9 cellular contexts compared by ENCODE assay signal in genomic region chr3:38960953-38961622, GRCh38.
DNase-seq lines count a peak whose midpoint lies in the region; ATAC-seq and TF ChIP-seq lines count a peak whose summit lies in the region.
"Had no signal": no experiment of that assay in that cellular context is flagged by ENCODE, and none has a peak within 500 bp of the region (broad histone marks: within the 10 kb centered on the region; RNA-seq: fewer than 3 reads in every experiment).

No MANE protein-coding gene starts in this region.

- no peaks in the 10 kb centered on the region for H3K27me3 ChIP-seq in H7 (ENCODE audit: control insufficient read depth, insufficient read depth, low read length)
- peaks cover 0 to 3% (median 0%) of the 10 kb centered on the region in 7 donors for H3K27me3 ChIP-seq in heart right ventricle
- H3K27me3 ChIP-seq in smooth muscle cell (ENCODE audit: low read depth), result no peaks in the 10 kb centered on the region

- no peak overlapping the region for H2AFZ ChIP-seq in smooth muscle cell (ENCODE audit: low read depth)

- H3K36me3 Mint-ChIP-seq in activated naive CD4-positive, alpha-beta T cell treated with anti-CD3 and anti-CD28 coated beads for 36 hours (ENCODE audit: low read depth), result no peaks in the 10 kb centered on the region

- no peak overlapping the region for H3K4me3 Mint-ChIP-seq in activated naive CD4-positive, alpha-beta T cell treated with anti-CD3 and anti-CD28 coated beads for 36 hours
- H3K4me3 Mint-ChIP-seq: T-helper 1 cell treated with Interleukin-12 subunit alpha and Interleukin-12 subunit beta and Interleukin-4 antibody, amounts not matched to agents 30 μg/mL and 1 μg/mL, for 36 hours had no signal

- WGBS in heart right ventricle, 2 donors, result 6 to 16% methylated on average over 5 of the region's 5 CpGs
- 13% methylated on average over 5 of the region's 5 CpGs for WGBS in smooth muscle cell (ENCODE audit: low lambda C conversion rate)

- peak; percentile 61 for DNase-seq in DMS153 (lab: John Stamatoyannopoulos, UW)
- peak; percentile 67 for DNase-seq in H7
- DNase-seq in NCI-H524 (lab: John Stamatoyannopoulos, UW), result peak; percentile 60 to 69
- peak; percentile 54 for DNase-seq in activated naive CD4-positive, alpha-beta T cell treated with anti-CD3 and anti-CD28 coated beads for 36 hours
- peak in 1 of 2 donors; percentile 28 for DNase-seq in heart right ventricle
- no peak for DNase-seq in smooth muscle cell (lab: John Stamatoyannopoulos, UW; ENCODE audit: unreplicated experiment)
- no peak for DNase-seq in cerebellum (ENCODE audit: low spot score)
- no peak for DNase-seq in activated effector memory CD4-positive, alpha-beta T cell treated with anti-CD3 and anti-CD28 coated beads, Interleukin-2, amount 50 U/mL, for 16 hours

- H3K9me3 ChIP-seq in heart right ventricle, result no peaks in the 10 kb centered on the region
- H3K9me3 ChIP-seq in smooth muscle cell (replicated peaks; ENCODE audit: low read depth), result no peaks in the 10 kb centered on the region

- H3K36me3 ChIP-seq in H7 (replicated peaks; ENCODE audit: control insufficient read depth, insufficient read depth, low read length) (no peaks in the 10 kb centered on the region), heart right ventricle (no peaks in the 10 kb centered on the region), smooth muscle cell (ENCODE audit: low read depth) (no peaks in the 10 kb centered on the region)

- ATAC-seq in heart right ventricle, result peak in 6 of 8 donors; percentile 55 to 79 (median 64)

- H3K4me1 Mint-ChIP-seq in activated naive CD4-positive, alpha-beta T cell treated with anti-CD3 and anti-CD28 coated beads for 36 hours (ENCODE audit: low read depth), result no peaks in the 10 kb centered on the region

- H3K9ac ChIP-seq in smooth muscle cell (ENCODE audit: low read depth), result no peak overlapping the region

- no peaks in the 10 kb centered on the region for H3K9me3 Mint-ChIP-seq in activated naive CD4-positive, alpha-beta T cell treated with anti-CD3 and anti-CD28 coated beads for 36 hours
- H3K9me3 Mint-ChIP-seq: T-helper 1 cell treated with Interleukin-12 subunit alpha and Interleukin-12 subunit beta and Interleukin-4 antibody, amounts not matched to agents 30 μg/mL and 1 μg/mL, for 36 hours had no signal

- H3K4me1 ChIP-seq in heart right ventricle (peaks cover 0 to 8% (median 0%) of the 10 kb centered on the region in 9 donors), smooth muscle cell (ENCODE audit: low read depth) (no peaks in the 10 kb centered on the region)

- TF ChIP-seq CTCF in heart right ventricle (IDR thresholded peaks at IDR 0.05), result peak; percentile 35 to 74 (median 60)
- TF ChIP-seq CTCF in smooth muscle cell (IDR thresholded peaks at IDR 0.05; ENCODE audit: borderline replicate concordance, insufficient read depth, poor library complexity, severe bottlenecking), result peak; percentile 56

- CTCF ChIA-PET in activated naive CD4-positive, alpha-beta T cell treated with anti-CD3 and anti-CD28 coated beads for 36 hours (lab: Charles Lee), result interaction anchor here (0.9 to 2.6 kb wide), 5 partner anchors 10 to 108 kb away, joined by 3 to 19 read pairs (median 4); no protein-coding TSS in a partner anchor

- H3K27me3 Mint-ChIP-seq in activated naive CD4-positive, alpha-beta T cell treated with anti-CD3 and anti-CD28 coated beads for 36 hours (ENCODE audit: low read depth), result no peaks in the 10 kb centered on the region

- intact Hi-C loops in activated naive CD4-positive, alpha-beta T cell treated with anti-CD3 and anti-CD28 coated beads for 36 hours (cut with micrococcal nuclease), result no loop called here
- intact Hi-C loops in heart right ventricle (cut with DNase I), result no loop called here

- H3K27ac ChIP-seq in heart right ventricle (peak overlapping the region in 1 of 10 donors; percentile 20), smooth muscle cell (ENCODE audit: low read depth) (no peak overlapping the region)

- H4K20me1 ChIP-seq in smooth muscle cell (ENCODE audit: low read depth), result no peaks in the 10 kb centered on the region

- peak overlapping the region; percentile 0 for H3K4me2 ChIP-seq in smooth muscle cell

- H3K4me3 ChIP-seq in H7 (ENCODE audit: insufficient read depth, low read depth, low read length), result no peak overlapping the region
- H3K4me3 ChIP-seq in heart right ventricle, result no peak overlapping the region
- H3K4me3 ChIP-seq in smooth muscle cell, result no peak overlapping the region

- H3K79me2 ChIP-seq in smooth muscle cell (ENCODE audit: low read depth), result no peaks in the 10 kb centered on the region

- no peaks in the 10 kb centered on the region for H3F3A ChIP-seq in smooth muscle cell (ENCODE audit: low read depth)

- no peak overlapping the region for H3K27ac Mint-ChIP-seq in activated naive CD4-positive, alpha-beta T cell treated with anti-CD3 and anti-CD28 coated beads for 36 hours
- H3K27ac Mint-ChIP-seq: T-helper 1 cell treated with Interleukin-12 subunit alpha and Interleukin-12 subunit beta and Interleukin-4 antibody, amounts not matched to agents 30 μg/mL and 1 μg/mL, for 36 hours had no signal

Comparison
In these comparisons a context has a peak if more than half of its experiments do, and no peak if none do; other contexts are left out.
1. DNase-seq: peak in DMS153 (single experiment), H7 (single experiment), NCI-H524 (2 of 2) and activated naive CD4-positive, alpha-beta T cell treated with anti-CD3 and anti-CD28 coated beads for 36 hours (single experiment); none in smooth muscle cell (single experiment), cerebellum (single experiment) and activated effector memory CD4-positive, alpha-beta T cell treated with anti-CD3 and anti-CD28 coated beads, Interleukin-2, amount 50 U/mL, for 16 hours (single experiment).